In genomic region chr14:76394569-76394968, GRCh38 we compare ENCODE assay signal across 19 cellular contexts. TPM values are rescaled to one million over a fixed set of nuclear protein-coding genes. Genes with fewer than 3 reads are reported as not detected.
A peak's percentile ranks its signal among the peaks of the same experiment; 100 is the strongest.
DNase-seq lines count a peak whose midpoint lies in the region; ATAC-seq, FAIRE-seq and TF ChIP-seq lines count a peak whose summit lies in the region.
"Had no signal": no experiment of that assay in that cellular context is flagged by ENCODE, and none has a peak within 500 bp of the region (broad histone marks: within the 10 kb centered on the region; RNA-seq: fewer than 3 reads in every experiment).

No MANE protein-coding gene starts in this region.

- H2BK120ac ChIP-seq in IMR-90 (ENCODE audit: low read depth, low read length): no peak overlapping the region

- no peaks in the 10 kb centered on the region for H3K79me1 ChIP-seq in IMR-90 (ENCODE audit: low read depth in 1 of 2, low read length in 2 of 2)

- H3K4me1 ChIP-seq in IMR-90 (ENCODE audit: control insufficient read depth, insufficient read depth, low read length): no peaks in the 10 kb centered on the region
- H3K4me1 ChIP-seq: HAP-1 had no signal

- H2BK5ac ChIP-seq in IMR-90 (ENCODE audit: low read depth, low read length, poor library complexity, severe bottlenecking): no peak overlapping the region

- POLR2A ChIA-PET in IMR-90 (lab: Charles Lee; ENCODE audit: unreplicated experiment): no interaction called here

- no peak overlapping the region for H4K8ac ChIP-seq in IMR-90 (ENCODE audit: low read depth in 2 of 2, low read length in 2 of 2)

- H3K27ac ChIP-seq in IMR-90 (ENCODE audit: insufficient read depth, low read length): no peak overlapping the region

- intact Hi-C loops in IMR-90 (cut with micrococcal nuclease): no loop called here

- no peak overlapping the region for H3K4me2 ChIP-seq in IMR-90 (ENCODE audit: low read depth, low read length)

- H3K9me3 Mint-ChIP-seq in chondrocyte (ENCODE audit: low read depth): no peaks in the 10 kb centered on the region
- H3K9me3 Mint-ChIP-seq: CD4-positive, alpha-beta memory T cell; HFFc6 had no signal

- no TSS peak for BruUV-seq in IMR-90 (replicated peaks; lab: Mats Ljungman, UMichigan)

- peaks cover 33% of the 10 kb centered on the region for H3K27me3 Mint-ChIP-seq in chondrocyte (ENCODE audit: low read depth)

- no peaks in the 10 kb centered on the region for H3K9me3 ChIP-seq in IMR-90 (ENCODE audit: control insufficient read depth, insufficient read depth, low read length)
- H3K9me3 ChIP-seq: HAP-1 had no signal

- H3K9ac ChIP-seq in IMR-90 (ENCODE audit: low read depth, low read length): no peak overlapping the region

- dilution Hi-C loops in IMR-90 (cut with HindIII; ENCODE audit: low sequenced_read_pairs, unreplicated experiment): no loop called here

- no peak overlapping the region for H4K91ac ChIP-seq in IMR-90 (ENCODE audit: insufficient read depth, low read depth, low read length)

- no peak overlapping the region for H3K56ac ChIP-seq in IMR-90 (ENCODE audit: extremely low read depth, insufficient read depth, low read length)

- CTCF ChIA-PET in IMR-90 (lab: Yijun Ruan, JAX): no interaction called here

- no peak overlapping the region for H3K18ac ChIP-seq in IMR-90 (ENCODE audit: low read depth, low read length)

- H2AK9ac ChIP-seq in IMR-90 (replicated peaks; ENCODE audit: low read depth, low read length, poor library complexity): no peak overlapping the region

- H3K4me3 ChIP-seq in IMR-90 (ENCODE audit: insufficient read depth, low read depth, low read length): no peak overlapping the region
- H3K4me3 ChIP-seq: HAP-1 had no signal

- H3K4ac ChIP-seq in IMR-90 (ENCODE audit: low read depth, low read length): no peak overlapping the region

- TF ChIP-seq POLR2A in IMR-90 (IDR thresholded peaks at IDR 0.05; ENCODE audit: low read depth, low read length): no peak

- no peaks in the 10 kb centered on the region for H3K36me3 Mint-ChIP-seq in chondrocyte (ENCODE audit: low read depth)
- H3K36me3 Mint-ChIP-seq: CD4-positive, alpha-beta memory T cell had no signal

- H4K20me1 ChIP-seq in IMR-90 (ENCODE audit: insufficient read depth, low read length): no peaks in the 10 kb centered on the region

- H2AFZ ChIP-seq in IMR-90 (replicated peaks; ENCODE audit: low read length, poor library complexity): peak overlapping the region; percentile 41

- H3K27ac Mint-ChIP-seq in chondrocyte (ENCODE audit: unreplicated experiment): no peak overlapping the region
- H3K27ac Mint-ChIP-seq: CD4-positive, alpha-beta memory T cell; HFFc6 had no signal

- H2BK15ac ChIP-seq in IMR-90 (ENCODE audit: low read depth, low read length): no peak overlapping the region

- no peaks in the 10 kb centered on the region for H3K9me1 ChIP-seq in IMR-90 (ENCODE audit: insufficient read depth, low read length)

- no peak overlapping the region for H2AK5ac ChIP-seq in IMR-90 (ENCODE audit: low read depth, low read length)

- FAIRE-seq in HTR-8/SVneo (lab: Jason Lieb, UNC): peak; percentile 66
- FAIRE-seq: G401.6, GM19239, H54 had no signal

- TF ChIP-seq RAD21 in IMR-90 (IDR thresholded peaks at IDR 0.05; ENCODE audit: low read length): no peak

- no peak overlapping the region for H3K23ac ChIP-seq in IMR-90 (ENCODE audit: low read depth, low read length)

- no peak overlapping the region for H2BK20ac ChIP-seq in IMR-90 (ENCODE audit: low read depth, low read length)

- WGBS in IMR-90 (ENCODE audit: extremely low coverage in 2 of 2, insufficient read length in 1 of 2), 2 experiments: 22% methylated on average over 2 of the region's 5 CpGs; no CpG with 5 or more reads in 1 of the 2 experiments

- no peaks in the 10 kb centered on the region for H3K36me3 ChIP-seq in IMR-90 (ENCODE audit: control insufficient read depth, insufficient read depth, low read length)
- H3K36me3 ChIP-seq: HAP-1 had no signal

- in situ Hi-C loops in IMR-90 (cut with MboI; ENCODE audit: low sequenced_read_pairs): no loop called here
- in situ Hi-C loops in KBM-7 (cut with MboI; ENCODE audit: low pct_unique_long_range_greater_than_20kb, low sequenced_read_pairs): no loop called here

- ATAC-seq in IMR-90 (ENCODE audit: low read depth): no peak
- no peak for ATAC-seq in HG02588 (IDR thresholded peaks at IDR 0.05; ENCODE audit: unreplicated experiment)

- H3K14ac ChIP-seq in IMR-90 (replicated peaks; ENCODE audit: low read depth, low read length): no peak overlapping the region

- H3K4me1 Mint-ChIP-seq in chondrocyte (ENCODE audit: low read depth): no peaks in the 10 kb centered on the region
- H3K4me1 Mint-ChIP-seq: CD4-positive, alpha-beta memory T cell had no signal

- H3K27me3 ChIP-seq in IMR-90 (ENCODE audit: control insufficient read depth, insufficient read depth, low read length): peaks cover 14% of the 10 kb centered on the region

- H3K4me3 Mint-ChIP-seq in chondrocyte (ENCODE audit: unreplicated experiment): no peak overlapping the region
- H3K4me3 Mint-ChIP-seq: CD4-positive, alpha-beta memory T cell; HFFc6 had no signal

- H4K5ac ChIP-seq in IMR-90 (ENCODE audit: low read depth, low read length): no peak overlapping the region

- DNase-seq in HTR-8/SVneo (ENCODE audit: insufficient read length, low spot score) (no peak), IMR-90 (no peak), chondrocyte (ENCODE audit: low spot score) (peak; percentile 54), DMS53 (lab: John Stamatoyannopoulos, UW) (no peak), KBM-7 (no peak)
- DNase-seq: C1 segment of cervical spinal cord; Calu3; CD4-positive, alpha-beta memory T cell; COR-L47; DND-41; GOT3; HFFc6 had no signal

- TF ChIP-seq CTCF in IMR-90 (conservative IDR thresholded peaks at IDR 0.05; ENCODE audit: low read depth, low read length) (no peak), chondrocyte (IDR thresholded peaks at IDR 0.05) (no peak)

TF ChIP-seq in IMR-90, 13 proteins besides CTCF, POLR2A, EP300 and RAD21:
- TF ChIP-seq USF2 (IDR thresholded peaks at IDR 0.05; ENCODE audit: low read depth, low read length): no peak
- TF ChIP-seq ELK1 (IDR thresholded peaks at IDR 0.05; ENCODE audit: borderline replicate concordance, low read depth, low read length): no peak
- TF ChIP-seq MXI1 (IDR thresholded peaks at IDR 0.05; ENCODE audit: borderline replicate concordance, low read depth, low read length): no peak
- no peak for TF ChIP-seq MAZ (IDR thresholded peaks at IDR 0.05; ENCODE audit: borderline replicate concordance, low read depth, low read length)
- no peak for TF ChIP-seq RCOR1 (IDR thresholded peaks at IDR 0.05; ENCODE audit: insufficient replicate concordance, low read length)
- no peak for TF ChIP-seq NFE2L2 (IDR thresholded peaks at IDR 0.05; ENCODE audit: low read depth, low read length)
- TF ChIP-seq RFX5 (IDR thresholded peaks at IDR 0.05; ENCODE audit: low read depth, low read length): no peak
- TF ChIP-seq CEBPB (IDR thresholded peaks at IDR 0.05; ENCODE audit: low read depth, low read length): no peak
- no peak for TF ChIP-seq BHLHE40 (IDR thresholded peaks at IDR 0.05; ENCODE audit: low read depth, low read length)
- TF ChIP-seq MAFK (IDR thresholded peaks at IDR 0.05; ENCODE audit: low read depth, low read length): no peak
- no peak for TF ChIP-seq FOS (IDR thresholded peaks at IDR 0.05; ENCODE audit: low read depth, low read length)
- TF ChIP-seq CHD1 (IDR thresholded peaks at IDR 0.05; ENCODE audit: low read depth, low read length): no peak
- TF ChIP-seq SMC3 (IDR thresholded peaks at IDR 0.05; ENCODE audit: low read depth, low read length): no peak

RNA-seq across cellular contexts. Expression of gene ESRRB, which starts 18.6 kb away (rescaled TPM):
- total RNA-seq in IMR-90 (2012; rRNA removed) (not detected in 2 replicates), chondrocyte (0.13 to 0.24 TPM (median 0.15 TPM) in 3 replicates)
- not detected in 2 replicates for polyA plus RNA-seq in IMR-90 (2012; rRNA removed)
- polyA plus RNA-seq in IMR-90 (2012; cell fraction: cytosol; rRNA removed): 0.02 TPM in 1 of 2 replicates, not detected in the other
- polyA plus RNA-seq in IMR-90 (2012; cell fraction: nucleus; rRNA removed; ENCODE audit: low replicate concordance): 0.02 and 0.03 TPM in 2 replicates
- total RNA-seq: A172, HFFc6 had no signal
- polyA plus RNA-seq: BJ; CD4-positive, alpha-beta memory T cell had no signal
